Comparison of ENCODE assay signal across 13 cellular contexts in the genomic region with DNA sequence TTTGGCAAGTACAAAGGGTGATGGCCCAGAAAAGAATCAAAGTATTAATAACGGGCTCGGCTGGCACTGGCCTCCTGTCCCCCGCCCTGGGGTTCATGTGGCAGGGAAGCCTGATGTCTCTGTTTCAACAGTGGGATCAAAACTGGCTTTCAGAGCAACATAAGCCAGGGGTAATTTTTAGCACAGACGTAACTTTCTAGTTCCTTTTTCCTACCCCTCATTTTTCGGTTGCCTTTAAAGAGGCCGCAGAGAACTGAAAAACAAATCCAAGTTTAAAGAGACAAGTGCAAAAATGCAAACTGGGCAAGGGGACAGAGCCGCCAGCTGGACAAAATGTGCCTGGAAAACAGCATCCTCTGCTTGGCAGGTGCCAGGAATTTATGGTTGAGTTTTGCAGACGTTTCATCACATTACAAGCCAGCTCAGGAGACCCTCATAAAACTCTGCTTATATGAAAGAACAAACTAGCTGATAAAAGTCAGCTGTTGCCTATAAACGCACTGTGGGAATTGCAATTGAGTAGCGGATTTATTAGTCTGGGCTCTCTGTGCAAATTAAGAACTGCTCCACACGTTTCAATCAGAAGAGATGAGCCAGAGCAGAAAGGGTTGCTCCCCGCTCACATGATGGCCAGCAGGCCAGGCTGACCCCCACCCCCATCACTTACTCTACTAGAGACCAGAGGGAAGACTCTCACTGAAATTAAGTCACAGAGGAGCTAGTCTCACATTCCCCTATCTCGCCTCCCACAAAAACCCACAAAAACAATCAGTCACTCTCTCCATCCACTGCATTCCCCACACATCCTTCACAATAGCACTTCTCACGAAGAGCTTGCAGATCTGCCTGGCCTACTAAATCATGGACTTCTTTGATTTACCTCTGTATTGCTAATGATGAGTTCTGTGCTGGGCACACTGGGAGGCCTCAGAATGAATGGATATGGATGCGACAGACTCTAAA. TPM values are rescaled to one million over a fixed set of nuclear protein-coding genes. Genes with fewer than 3 reads are reported as not detected.
DNase-seq lines count a peak whose midpoint lies in the region; ATAC-seq and TF ChIP-seq lines count a peak whose summit lies in the region.
"Had no signal": no experiment of that assay in that cellular context is flagged by ENCODE, and none has a peak within 500 bp of the region (broad histone marks: within the 10 kb centered on the region; RNA-seq: fewer than 3 reads in every experiment).

No MANE protein-coding gene starts in this region.

- H3K27ac Mint-ChIP-seq in naive B cell, result peak overlapping the region; percentile 84 to 98 (median 96)
- H3K27ac Mint-ChIP-seq: T-helper 17 cell had no signal

- DNase-seq in EH (ENCODE audit: low read depth) (peak; percentile 8), Peyer's patch (no peak), naive B cell (peak; percentile 23)
- no peak for DNase-seq in activated naive CD4-positive, alpha-beta T cell treated with Interleukin-2 at 50 U/mL for 16 hours
- DNase-seq in activated T-cell treated with anti-CD3 and anti-CD28 coated beads, Interleukin-2, amount 50 U/mL, for 48 hours, result no peak
- DNase-seq: activated T-cell treated with anti-CD3 and anti-CD28 coated beads, Interleukin-2, amount 50 U/mL, for 4 hours; Calu3; T-helper 17 cell had no signal

- no peaks in the 10 kb centered on the region for H3K9me3 Mint-ChIP-seq in naive B cell
- H3K9me3 Mint-ChIP-seq: activated T-cell treated with anti-CD3 and anti-CD28 coated beads, Interleukin-2, amount 50 U/mL, for 4 hours had no signal

- peaks cover 0 to 3% (median 0%) of the 10 kb centered on the region in 4 donors for H3K4me1 ChIP-seq in Peyer's patch

- H3K27ac ChIP-seq in Peyer's patch, result peak overlapping the region; percentile 1 to 50 (median 26)

- H3K27me3 Mint-ChIP-seq in naive B cell, result peaks cover 0 to 4% (median 0%) of the 10 kb centered on the region in 3 donors

- no peak for TF ChIP-seq CTCF in Peyer's patch (IDR thresholded peaks at IDR 0.05)

- H3K4me3 ChIP-seq in Peyer's patch, result no peak overlapping the region

- H3K36me3 Mint-ChIP-seq in naive B cell, result no peaks in the 10 kb centered on the region

- H3K9me3 ChIP-seq in Peyer's patch, result no peaks in the 10 kb centered on the region

- peak; percentile 60 for ATAC-seq in GM21390 (IDR thresholded peaks at IDR 0.05; ENCODE audit: unreplicated experiment)
- peak; percentile 48 to 63 for ATAC-seq in naive B cell (ENCODE audit: low read depth in 2 of 2)
- ATAC-seq in HG03280 (IDR thresholded peaks at IDR 0.05; ENCODE audit: unreplicated experiment), result no peak
- no peak for ATAC-seq in HG02973 (IDR thresholded peaks at IDR 0.05; ENCODE audit: unreplicated experiment)
- ATAC-seq: activated T-cell treated with anti-CD3 and anti-CD28 coated beads, Interleukin-2, amount 50 U/mL, for 4 hours; T-helper 17 cell had no signal

- H3K4me1 Mint-ChIP-seq in naive B cell, result peaks cover 21 to 31% (median 27%) of the 10 kb centered on the region in 3 donors

- H3K36me3 ChIP-seq in Peyer's patch, result no peaks in the 10 kb centered on the region

- peak overlapping the region; percentile 41 to 89 (median 74) for H3K4me3 Mint-ChIP-seq in naive B cell
- H3K4me3 Mint-ChIP-seq: activated T-cell treated with anti-CD3 and anti-CD28 coated beads, Interleukin-2, amount 50 U/mL, for 4 hours; T-helper 17 cell had no signal

- no peaks in the 10 kb centered on the region for H3K27me3 ChIP-seq in Peyer's patch

- TF ChIP-seq POLR2A in Peyer's patch (IDR thresholded peaks at IDR 0.05), result no peak

RNA-seq across cellular contexts. Expression of gene CDCA8, which starts 15.8 kb away (rescaled TPM):
- total RNA-seq in Peyer's patch, result 1 to 10 TPM; 3.1 to 7.4 (median 4.0) TPM
- polyA plus RNA-seq in naive B cell (ENCODE audit: low read depth in 6 of 6), result 1 to 10 TPM in 4 of 6 donors, under 1 TPM in 1, not detected in 1; 0.63 to 1.6 (median 1.3) TPM

RNA-seq across cellular contexts. Expression of gene RSPO1, which starts 41.9 kb away (rescaled TPM):
- total RNA-seq in Peyer's patch, result 1 to 10 TPM in 3 of 4 donors, under 1 TPM in 1; 0.35 to 2.5 (median 1.4) TPM
- not detected for polyA plus RNA-seq in naive B cell (ENCODE audit: low read depth in 6 of 6)
- total RNA-seq: activated T-cell treated with anti-CD3 and anti-CD28 coated beads, Interleukin-2, amount 50 U/mL, for 4 hours; Calu3; dermis microvascular lymphatic vessel endothelial cell; osteocyte; T-helper 17 cell had no signal

Comparison
In these comparisons a context has a peak if more than half of its experiments do, and no peak if none do; other contexts are left out.
1. DNase-seq: peak in EH (single experiment) and naive B cell (single experiment); none in Peyer's patch (0 of 3), activated naive CD4-positive, alpha-beta T cell treated with Interleukin-2 at 50 U/mL for 16 hours (single experiment) and activated T-cell treated with anti-CD3 and anti-CD28 coated beads, Interleukin-2, amount 50 U/mL, for 48 hours (0 of 2).
2. ATAC-seq: peak in GM21390 (single experiment) and naive B cell (2 of 2); none in HG03280 (single experiment) and HG02973 (single experiment).